In genomic region chr4:86664959-86665358, GRCh38 we compare ENCODE assay signal across 18 cellular contexts.
DNase-seq lines count a peak whose midpoint lies in the region; ATAC-seq, FAIRE-seq and TF ChIP-seq lines count a peak whose summit lies in the region.
"Had no signal": no experiment of that assay in that cellular context is flagged by ENCODE, and none has a peak within 500 bp of the region (broad histone marks: within the 10 kb centered on the region; RNA-seq: fewer than 3 reads in every experiment).

No MANE protein-coding gene starts in this region.

- no peak for FAIRE-seq in urothelium cell line (lab: Jason Lieb, UNC)
- FAIRE-seq in HepG2 (lab: Jason Lieb, UNC) = no peak
- FAIRE-seq: GM18507, GM19239 had no signal

- no TSS peak for BruUV-seq in HepG2 (replicated peaks; lab: Mats Ljungman, UMichigan)

- TF ChIP-seq CTCF in astrocyte of the cerebellum (IDR thresholded peaks at IDR 0.05; ENCODE audit: low read depth, low read length, missing control alignments) (no peak), foreskin keratinocyte (conservative IDR thresholded peaks at IDR 0.05) (no peak), HepG2 (CRISPR knock-in tag; IDR thresholded peaks at IDR 0.05) (no peak)

- H3K27me3 ChIP-seq in GM23248 (replicated peaks; ENCODE audit: insufficient read depth) (no peaks in the 10 kb centered on the region), foreskin keratinocyte (no peaks in the 10 kb centered on the region), HepG2 (ENCODE audit: control insufficient read depth in 1 of 2, insufficient read depth in 2 of 2, low read length in 2 of 2) (no peaks in the 10 kb centered on the region)
- H3K27me3 ChIP-seq: Peyer's patch had no signal

- TF ChIP-seq EP300 in HepG2 (IDR thresholded peaks at IDR 0.05; ENCODE audit: low read depth in 2 of 2, low read length in 2 of 2) (no peak), HepG2 (CRISPR knock-in tag; IDR thresholded peaks at IDR 0.05; ENCODE audit: borderline replicate concordance) (no peak)

- H3K4me3 ChIP-seq in GM23248 (no peak overlapping the region), astrocyte of the cerebellum (ENCODE audit: low read depth, low read length) (no peak overlapping the region), HepG2 (replicated peaks in 1 of 3; ENCODE audit: insufficient read depth in 1 of 3, low read depth in 2 of 3, low read length in 3 of 3) (no peak overlapping the region)
- H3K4me3 ChIP-seq: Peyer's patch had no signal

- no peak overlapping the region for H3K4me2 ChIP-seq in GM23248 (ENCODE audit: unreplicated experiment)
- no peak overlapping the region for H3K4me2 ChIP-seq in HepG2 (ENCODE audit: low read depth, low read length)

- WGBS in GM23248 (ENCODE audit: low coverage in 1 of 2, low lambda C conversion rate in 2 of 2, missing lambda C conversion rate in 2 of 2), 2 experiments = 55 to 61% methylated on average over 1 of the region's 1 CpG
- WGBS in HepG2 (ENCODE audit: low lambda C conversion rate) = 0% methylated on average over 1 of the region's 1 CpG

- H3K27ac ChIP-seq in GM23248 (no peak overlapping the region), foreskin keratinocyte (no peak overlapping the region), HepG2 (ENCODE audit: extremely low read length, insufficient read depth, low read length) (no peak overlapping the region)
- H3K27ac ChIP-seq: parathyroid adenoma, Peyer's patch had no signal

- POLR2A ChIA-PET in HepG2 (lab: Yijun Ruan, JAX) = no interaction called here

- intact Hi-C loops in HepG2 (cut with micrococcal nuclease; ENCODE audit: unreplicated experiment) = no loop called here

- no peak overlapping the region for H3K27ac Mint-ChIP-seq in stimulated activated effector memory CD8-positive, alpha-beta T cell treated with anti-CD3 and anti-CD28 coated beads, Interleukin-12 subunit alpha, Interleukin-12 subunit beta, amount 100 ng/mL, for 72 hours
- H3K27ac Mint-ChIP-seq: activated B cell treated with CpG ODN at 0.5 μM for 24 hours; stimulated activated naive CD8-positive, alpha-beta T cell treated with anti-CD3 and anti-CD28 coated beads, Interleukin-15, amount 100 ng/mL, for 72 hours; T-helper 1 cell treated with Interleukin-12 subunit alpha and Interleukin-12 subunit beta and Interleukin-4 antibody, amounts not matched to agents 30 μg/mL and 1 μg/mL, for 36 hours had no signal

- H3K4me1 ChIP-seq in GM23248 (ENCODE audit: insufficient read depth) (peaks cover 12% of the 10 kb centered on the region), foreskin keratinocyte (peaks cover 13% of the 10 kb centered on the region), HepG2 (ENCODE audit: insufficient read depth, low read length) (no peaks in the 10 kb centered on the region)
- H3K4me1 ChIP-seq: parathyroid adenoma, Peyer's patch had no signal

- TF ChIP-seq POLR2A in HepG2 (IDR thresholded peaks at IDR 0.05; ENCODE audit: insufficient read depth in 1 of 2, low read depth in 2 of 2, low read length in 2 of 2) = no peak

- H3K4me1 Mint-ChIP-seq in stimulated activated effector memory CD8-positive, alpha-beta T cell treated with anti-CD3 and anti-CD28 coated beads, Interleukin-12 subunit alpha, Interleukin-12 subunit beta, amount 100 ng/mL, for 72 hours = no peaks in the 10 kb centered on the region
- H3K4me1 Mint-ChIP-seq: activated B cell treated with CpG ODN at 0.5 μM for 24 hours; stimulated activated naive CD8-positive, alpha-beta T cell treated with anti-CD3 and anti-CD28 coated beads, Interleukin-15, amount 100 ng/mL, for 72 hours had no signal

- peaks cover 16% of the 10 kb centered on the region; the same call in 1 of the 2 replicates for H4K20me1 ChIP-seq in GM23248 (ENCODE audit: insufficient read depth)
- H4K20me1 ChIP-seq in HepG2 (ENCODE audit: insufficient read depth, low read length) = no peaks in the 10 kb centered on the region

- no peaks in the 10 kb centered on the region for H3K9me2 ChIP-seq in GM23248 (ENCODE audit: insufficient read depth)

- no peaks in the 10 kb centered on the region for H3K9me3 Mint-ChIP-seq in stimulated activated effector memory CD8-positive, alpha-beta T cell treated with anti-CD3 and anti-CD28 coated beads, Interleukin-12 subunit alpha, Interleukin-12 subunit beta, amount 100 ng/mL, for 72 hours
- H3K9me3 Mint-ChIP-seq: activated B cell treated with CpG ODN at 0.5 μM for 24 hours; stimulated activated naive CD8-positive, alpha-beta T cell treated with anti-CD3 and anti-CD28 coated beads, Interleukin-15, amount 100 ng/mL, for 72 hours; T-helper 1 cell treated with Interleukin-12 subunit alpha and Interleukin-12 subunit beta and Interleukin-4 antibody, amounts not matched to agents 30 μg/mL and 1 μg/mL, for 36 hours had no signal

- H3K79me2 ChIP-seq in GM23248 (ENCODE audit: insufficient read depth) = peaks cover 50% of the 10 kb centered on the region
- no peaks in the 10 kb centered on the region for H3K79me2 ChIP-seq in HepG2 (ENCODE audit: insufficient read depth, low read length)
- H3K79me2 ChIP-seq: parathyroid adenoma had no signal

- H3K9me3 ChIP-seq in GM23248 (ENCODE audit: low read depth) = no peaks in the 10 kb centered on the region
- H3K9me3 ChIP-seq in HepG2 (ENCODE audit: low read length) = no peaks in the 10 kb centered on the region
- H3K9me3 ChIP-seq: Peyer's patch had no signal

- no peak overlapping the region for H2AFZ ChIP-seq in GM23248
- H2AFZ ChIP-seq in HepG2 (ENCODE audit: low read length) = no peak overlapping the region
- H2AFZ ChIP-seq: parathyroid adenoma had no signal

- H3K36me3 ChIP-seq in GM23248 (ENCODE audit: low read depth) (no peaks in the 10 kb centered on the region), HepG2 (replicated peaks in 1 of 2; ENCODE audit: control insufficient read depth in 1 of 2, insufficient read depth in 2 of 2, low read length in 2 of 2) (no peaks in the 10 kb centered on the region)
- H3K36me3 ChIP-seq: Peyer's patch had no signal

- H3K36me3 Mint-ChIP-seq in stimulated activated effector memory CD8-positive, alpha-beta T cell treated with anti-CD3 and anti-CD28 coated beads, Interleukin-12 subunit alpha, Interleukin-12 subunit beta, amount 100 ng/mL, for 72 hours = no peaks in the 10 kb centered on the region

- no peaks in the 10 kb centered on the region for H3F3A ChIP-seq in GM23248 (ENCODE audit: insufficient read depth)

- no peak overlapping the region for H3K4me3 Mint-ChIP-seq in stimulated activated effector memory CD8-positive, alpha-beta T cell treated with anti-CD3 and anti-CD28 coated beads, Interleukin-12 subunit alpha, Interleukin-12 subunit beta, amount 100 ng/mL, for 72 hours
- H3K4me3 Mint-ChIP-seq: activated B cell treated with CpG ODN at 0.5 μM for 24 hours; stimulated activated naive CD8-positive, alpha-beta T cell treated with anti-CD3 and anti-CD28 coated beads, Interleukin-15, amount 100 ng/mL, for 72 hours; T-helper 1 cell treated with Interleukin-12 subunit alpha and Interleukin-12 subunit beta and Interleukin-4 antibody, amounts not matched to agents 30 μg/mL and 1 μg/mL, for 36 hours had no signal

- CTCF ChIA-PET in HepG2 (lab: Yijun Ruan, JAX; ENCODE audit: low intra/inter-chr PET ratio, low total read pairs) = no interaction called here

- no peak for TF ChIP-seq RAD21 in HepG2 (CRISPR knock-in tag; IDR thresholded peaks at IDR 0.05)

- ATAC-seq in foreskin keratinocyte (no peak), HepG2 (no peak)
- ATAC-seq in stimulated activated effector memory CD8-positive, alpha-beta T cell treated with anti-CD3 and anti-CD28 coated beads, Interleukin-12 subunit alpha, Interleukin-12 subunit beta, amount 100 ng/mL, for 72 hours = no peak
- ATAC-seq: left cardiac atrium; stimulated activated naive CD8-positive, alpha-beta T cell treated with anti-CD3 and anti-CD28 coated beads, Interleukin-15, amount 100 ng/mL, for 72 hours had no signal

- DNase-seq in GM23248 = peak; percentile 80
- DNase-seq in astrocyte of the cerebellum (ENCODE audit: low read depth) = peak; percentile 93
- peak; percentile 35 to 61 for DNase-seq in foreskin keratinocyte
- DNase-seq in urothelium cell line (ENCODE audit: low spot score) = peak; percentile 7
- DNase-seq in HepG2 (ENCODE audit: low spot score) = no peak
- no peak for DNase-seq in stimulated activated effector memory CD8-positive, alpha-beta T cell treated with anti-CD3 and anti-CD28 coated beads, Interleukin-12 subunit alpha, Interleukin-12 subunit beta, amount 100 ng/mL, for 72 hours (ENCODE audit: low spot score in 2 of 2)
- no peak for DNase-seq in CD1c-positive myeloid dendritic cell (ENCODE audit: extremely low spot score)
- DNase-seq: activated B cell treated with CpG ODN at 0.5 μM for 24 hours; effector memory CD4-positive, alpha-beta T cell; left cardiac atrium; NCI-H1694 treated with DMSO at 0.1 percent for 48 hours; NCI-H526; Peyer's patch; stimulated activated naive CD8-positive, alpha-beta T cell treated with anti-CD3 and anti-CD28 coated beads, Interleukin-15, amount 100 ng/mL, for 72 hours had no signal

- in situ Hi-C loops in GM23248 (cut with MboI) = no loop called here
- in situ Hi-C loops in astrocyte of the cerebellum (cut with HindIII; ENCODE audit: low sequenced_read_pairs) = no loop called here
- in situ Hi-C loops in HepG2 (cut with HindIII; ENCODE audit: extremely low pct_ligation_motif_present, low pct_unique_long_range_greater_than_20kb) = no loop called here

- H3K9ac ChIP-seq in GM23248 = no peak overlapping the region
- H3K9ac ChIP-seq in HepG2 (ENCODE audit: insufficient read depth, low read depth, low read length) = no peak overlapping the region
- H3K9ac ChIP-seq: parathyroid adenoma had no signal

TF ChIP-seq in HepG2, 621 proteins besides CTCF, POLR2A, EP300 and RAD21:
- no peak for TF ChIP-seq KLF12 (CRISPR knock-in tag; IDR thresholded peaks at IDR 0.05; ENCODE audit: borderline replicate concordance)
TF ChIP-seq in HepG2: peak in this region for 0.

Comparison
In these comparisons a context has a peak if more than half of its experiments do, and no peak if none do; other contexts are left out.
1. DNase-seq: peak in GM23248 (single experiment), astrocyte of the cerebellum (single experiment), foreskin keratinocyte (2 of 2) and urothelium cell line (single experiment); none in HepG2 (single experiment), stimulated activated effector memory CD8-positive, alpha-beta T cell treated with anti-CD3 and anti-CD28 coated beads, Interleukin-12 subunit alpha, Interleukin-12 subunit beta, amount 100 ng/mL, for 72 hours (0 of 2) and CD1c-positive myeloid dendritic cell (single experiment).